Comparison of ENCODE assay signal across 1 cellular context in genomic region chr15:78065284-78065872, GRCh38.
TF ChIP-seq lines count a peak whose summit lies in the region.

No MANE protein-coding gene starts in this region.

TF ChIP-seq in HepG2, 621 proteins besides CTCF, POLR2A, EP300 and RAD21 (continued from another document and continues in another):
- TF ChIP-seq PAWR (CRISPR knock-in tag; IDR thresholded peaks at IDR 0.05; ENCODE audit: borderline replicate concordance) (0 out of 2 replicates have a peak, but pooled peaks have one; percentile 28), ZNF329 (CRISPR knock-in tag; IDR thresholded peaks at IDR 0.05; ENCODE audit: low read depth) (no peak), ZNF496 (CRISPR knock-in tag; IDR thresholded peaks at IDR 0.05; ENCODE audit: insufficient replicate concordance) (no peak), ZFX (CRISPR knock-in tag; IDR thresholded peaks at IDR 0.05; ENCODE audit: low read depth) (peak; percentile 77; the same call in 1 of the 2 replicates), MEIS2 (CRISPR knock-in tag; IDR thresholded peaks at IDR 0.05) (peak; percentile 96), MLLT10 (CRISPR knock-in tag; IDR thresholded peaks at IDR 0.05) (no peak), SIX4 (CRISPR knock-in tag; IDR thresholded peaks at IDR 0.05) (peak; percentile 82), YEATS4 (CRISPR knock-in tag; IDR thresholded peaks at IDR 0.05; ENCODE audit: borderline replicate concordance) (peak; percentile 84), ZNF337 (CRISPR knock-in tag; IDR thresholded peaks at IDR 0.05; ENCODE audit: borderline replicate concordance, low read depth) (peak; percentile 79; the same call in 1 of the 2 replicates), MXD4 (CRISPR knock-in tag; IDR thresholded peaks at IDR 0.05) (peak; percentile 88), SSRP1 (CRISPR knock-in tag; IDR thresholded peaks at IDR 0.05) (peak; percentile 84), ZNF331 (CRISPR knock-in tag; IDR thresholded peaks at IDR 0.05) (peak; percentile 95), HMGA1 (CRISPR knock-in tag; conservative IDR thresholded peaks at IDR 0.05) (no peak), TBX2 (CRISPR knock-in tag; IDR thresholded peaks at IDR 0.05; ENCODE audit: borderline replicate concordance) (peak; percentile 96), POGK (CRISPR knock-in tag; conservative IDR thresholded peaks at IDR 0.05) (peak; percentile 85), ZNF44 (CRISPR knock-in tag; IDR thresholded peaks at IDR 0.05) (0 out of 2 replicates have a peak, but pooled peaks have one; percentile 40), ZNF350 (CRISPR knock-in tag; IDR thresholded peaks at IDR 0.05; ENCODE audit: borderline replicate concordance, low read depth) (peak; percentile 98), MBD4 (IDR thresholded peaks at IDR 0.05; ENCODE audit: borderline replicate concordance, low read length) (no peak), YEATS2 (CRISPR knock-in tag; IDR thresholded peaks at IDR 0.05; ENCODE audit: borderline replicate concordance) (peak; percentile 76), FOSL2 (CRISPR knock-in tag; IDR thresholded peaks at IDR 0.05) (peak; percentile 89), ZSCAN30 (CRISPR knock-in tag; IDR thresholded peaks at IDR 0.05) (no peak), ATF1 (CRISPR knock-in tag; IDR thresholded peaks at IDR 0.05) (0 out of 2 replicates have a peak, but pooled peaks have one; percentile 60), SIN3A (IDR thresholded peaks at IDR 0.05; ENCODE audit: borderline replicate concordance, low read depth, low read length) (0 out of 2 replicates have a peak, but pooled peaks have one; percentile 55), PCBP1 (IDR thresholded peaks at IDR 0.05; ENCODE audit: borderline replicate concordance, low read depth, low read length) (no peak), ZNF484 (CRISPR knock-in tag; IDR thresholded peaks at IDR 0.05; ENCODE audit: borderline replicate concordance, low read depth) (no peak), ERF (CRISPR knock-in tag; IDR thresholded peaks at IDR 0.05) (peak; percentile 99), NFRKB (IDR thresholded peaks at IDR 0.05) (no peak), ZNF549 (CRISPR knock-in tag; IDR thresholded peaks at IDR 0.05) (no peak), ZNF17 (CRISPR knock-in tag; IDR thresholded peaks at IDR 0.05) (no peak), RARA (CRISPR knock-in tag; IDR thresholded peaks at IDR 0.05) (peak; percentile 97), NONO (IDR thresholded peaks at IDR 0.05) (no peak), NONO (CRISPR knock-in tag; conservative IDR thresholded peaks at IDR 0.05) (peak; percentile 75; the same call in 1 of the 2 replicates), ZFY (CRISPR knock-in tag; IDR thresholded peaks at IDR 0.05) (peak; percentile 70), CBX2 (IDR thresholded peaks at IDR 0.05; ENCODE audit: low read depth, low read length) (no peak), CBX2 (CRISPR knock-in tag; IDR thresholded peaks at IDR 0.05; ENCODE audit: low read depth) (no peak), SP4 (CRISPR knock-in tag; IDR thresholded peaks at IDR 0.05) (peak; percentile 80), ZFAT (CRISPR knock-in tag; conservative IDR thresholded peaks at IDR 0.05) (no peak), AKAP8 (CRISPR knock-in tag; IDR thresholded peaks at IDR 0.05) (0 out of 2 replicates have a peak, but pooled peaks have one; percentile 44), ZNF577 (CRISPR knock-in tag; IDR thresholded peaks at IDR 0.05; ENCODE audit: borderline replicate concordance, low read depth) (0 out of 2 replicates have a peak, but pooled peaks have one; percentile 33), MTA3 (CRISPR knock-in tag; IDR thresholded peaks at IDR 0.05) (no peak), RFXANK (CRISPR knock-in tag; IDR thresholded peaks at IDR 0.05) (no peak), ZNF10 (CRISPR knock-in tag; IDR thresholded peaks at IDR 0.05; ENCODE audit: borderline replicate concordance, low read depth) (no peak), ZNF564 (CRISPR knock-in tag; IDR thresholded peaks at IDR 0.05) (peak; percentile 65; the same call in 1 of the 2 replicates), ZNF503 (CRISPR knock-in tag; IDR thresholded peaks at IDR 0.05) (peak; percentile 94; the same call in 1 of the 2 replicates), ZNF788 (CRISPR knock-in tag; IDR thresholded peaks at IDR 0.05; ENCODE audit: borderline replicate concordance) (peak; percentile 91; the same call in 1 of the 2 replicates), TBL1XR1 (IDR thresholded peaks at IDR 0.05; ENCODE audit: borderline replicate concordance, low read length, partially characterized antibody) (peak; percentile 97), MIER3 (CRISPR knock-in tag; IDR thresholded peaks at IDR 0.05; ENCODE audit: borderline replicate concordance) (no peak; the same call in none of the 2 replicates), ZNF326 (CRISPR knock-in tag; IDR thresholded peaks at IDR 0.05; ENCODE audit: borderline replicate concordance) (no peak; the same call in 1 of the 2 replicates), PREB (CRISPR knock-in tag; IDR thresholded peaks at IDR 0.05) (no peak), ZNF709 (CRISPR knock-in tag; IDR thresholded peaks at IDR 0.05) (no peak; the same call in 1 of the 2 replicates), ZBTB38 (CRISPR knock-in tag; IDR thresholded peaks at IDR 0.05) (peak; percentile 65; the same call in 1 of the 2 replicates), U2AF2 (IDR thresholded peaks at IDR 0.05; ENCODE audit: low read depth, low read length) (no peak), ZKSCAN1 (IDR thresholded peaks at IDR 0.05; ENCODE audit: low read length) (no peak), JDP2 (CRISPR knock-in tag; IDR thresholded peaks at IDR 0.05; ENCODE audit: borderline replicate concordance) (no peak), ZGPAT (CRISPR knock-in tag; IDR thresholded peaks at IDR 0.05) (peak; percentile 98), PLRG1 (conservative IDR thresholded peaks at IDR 0.05) (no peak), RFXAP (CRISPR knock-in tag; IDR thresholded peaks at IDR 0.05; ENCODE audit: borderline replicate concordance) (peak; percentile 85), MIER2 (CRISPR knock-in tag; IDR thresholded peaks at IDR 0.05) (peak; percentile 86), BRD4 (CRISPR knock-in tag; IDR thresholded peaks at IDR 0.05) (no peak; the same call in 1 of the 2 replicates), ZNF780A (CRISPR knock-in tag; IDR thresholded peaks at IDR 0.05) (no peak), NR2F6 (IDR thresholded peaks at IDR 0.05) (peak; percentile 89), NR2F6 (CRISPR knock-in tag; IDR thresholded peaks at IDR 0.05) (peak; percentile 94), BRCA1 (CRISPR knock-in tag; IDR thresholded peaks at IDR 0.05) (no peak), SP5 (CRISPR knock-in tag; IDR thresholded peaks at IDR 0.05; ENCODE audit: borderline replicate concordance, low read depth) (peak; percentile 76), ZNF160 (CRISPR knock-in tag; IDR thresholded peaks at IDR 0.05) (no peak), SALL2 (CRISPR knock-in tag; IDR thresholded peaks at IDR 0.05) (peak; percentile 79), ETV6 (CRISPR knock-in tag; conservative IDR thresholded peaks at IDR 0.05) (no peak)
- TF ChIP-seq, protein P1, sequence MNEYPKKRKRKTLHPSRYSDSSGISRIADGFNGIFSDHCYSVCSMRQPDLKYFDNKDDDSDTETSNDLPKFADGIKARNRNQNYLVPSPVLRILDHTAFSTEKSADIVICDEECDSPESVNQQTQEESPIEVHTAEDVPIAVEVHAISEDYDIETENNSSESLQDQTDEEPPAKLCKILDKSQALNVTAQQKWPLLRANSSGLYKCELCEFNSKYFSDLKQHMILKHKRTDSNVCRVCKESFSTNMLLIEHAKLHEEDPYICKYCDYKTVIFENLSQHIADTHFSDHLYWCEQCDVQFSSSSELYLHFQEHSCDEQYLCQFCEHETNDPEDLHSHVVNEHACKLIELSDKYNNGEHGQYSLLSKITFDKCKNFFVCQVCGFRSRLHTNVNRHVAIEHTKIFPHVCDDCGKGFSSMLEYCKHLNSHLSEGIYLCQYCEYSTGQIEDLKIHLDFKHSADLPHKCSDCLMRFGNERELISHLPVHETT (CRISPR knock-in tag; conservative IDR thresholded peaks at IDR 0.05), result peak; percentile 71
- TF ChIP-seq, protein P2, sequence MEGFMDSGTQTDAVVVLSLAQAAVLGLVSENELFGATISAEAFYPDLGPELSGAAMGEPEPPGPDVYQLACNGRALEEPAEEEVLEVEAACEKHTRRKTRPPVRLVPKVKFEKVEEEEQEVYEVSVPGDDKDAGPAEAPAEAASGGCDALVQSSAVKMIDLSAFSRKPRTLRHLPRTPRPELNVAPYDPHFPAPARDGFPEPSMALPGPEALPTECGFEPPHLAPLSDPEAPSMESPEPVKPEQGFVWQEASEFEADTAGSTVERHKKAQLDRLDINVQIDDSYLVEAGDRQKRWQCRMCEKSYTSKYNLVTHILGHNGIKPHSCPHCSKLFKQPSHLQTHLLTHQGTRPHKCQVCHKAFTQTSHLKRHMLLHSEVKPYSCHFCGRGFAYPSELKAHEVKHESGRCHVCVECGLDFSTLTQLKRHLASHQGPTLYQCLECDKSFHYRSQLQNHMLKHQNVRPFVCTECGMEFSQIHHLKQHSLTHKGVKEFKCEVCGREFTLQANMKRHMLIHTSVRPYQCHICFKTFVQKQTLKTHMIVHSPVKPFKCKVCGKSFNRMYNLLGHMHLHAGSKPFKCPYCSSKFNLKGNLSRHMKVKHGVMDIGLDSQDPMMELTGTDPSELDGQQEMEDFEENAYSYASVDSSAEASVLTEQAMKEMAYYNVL (CRISPR knock-in tag; IDR thresholded peaks at IDR 0.05; ENCODE audit: borderline replicate concordance), result peak; percentile 94; the same call in 1 of the 2 replicates
- TF ChIP-seq, protein P3, sequence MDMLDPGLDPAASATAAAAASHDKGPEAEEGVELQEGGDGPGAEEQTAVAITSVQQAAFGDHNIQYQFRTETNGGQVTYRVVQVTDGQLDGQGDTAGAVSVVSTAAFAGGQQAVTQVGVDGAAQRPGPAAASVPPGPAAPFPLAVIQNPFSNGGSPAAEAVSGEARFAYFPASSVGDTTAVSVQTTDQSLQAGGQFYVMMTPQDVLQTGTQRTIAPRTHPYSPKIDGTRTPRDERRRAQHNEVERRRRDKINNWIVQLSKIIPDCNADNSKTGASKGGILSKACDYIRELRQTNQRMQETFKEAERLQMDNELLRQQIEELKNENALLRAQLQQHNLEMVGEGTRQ (IDR thresholded peaks at IDR 0.05; ENCODE audit: low read depth, low read length), result no peak
- TF ChIP-seq, protein P3 (CRISPR knock-in tag; IDR thresholded peaks at IDR 0.05; ENCODE audit: borderline replicate concordance), result no peak
- TF ChIP-seq, protein P4, sequence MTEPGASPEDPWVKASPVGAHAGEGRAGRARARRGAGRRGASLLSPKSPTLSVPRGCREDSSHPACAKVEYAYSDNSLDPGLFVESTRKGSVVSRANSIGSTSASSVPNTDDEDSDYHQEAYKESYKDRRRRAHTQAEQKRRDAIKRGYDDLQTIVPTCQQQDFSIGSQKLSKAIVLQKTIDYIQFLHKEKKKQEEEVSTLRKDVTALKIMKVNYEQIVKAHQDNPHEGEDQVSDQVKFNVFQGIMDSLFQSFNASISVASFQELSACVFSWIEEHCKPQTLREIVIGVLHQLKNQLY (CRISPR knock-in tag; IDR thresholded peaks at IDR 0.05), result peak; percentile 100
